ENCODE assay signal across 8 cellular contexts in the genomic region with DNA sequence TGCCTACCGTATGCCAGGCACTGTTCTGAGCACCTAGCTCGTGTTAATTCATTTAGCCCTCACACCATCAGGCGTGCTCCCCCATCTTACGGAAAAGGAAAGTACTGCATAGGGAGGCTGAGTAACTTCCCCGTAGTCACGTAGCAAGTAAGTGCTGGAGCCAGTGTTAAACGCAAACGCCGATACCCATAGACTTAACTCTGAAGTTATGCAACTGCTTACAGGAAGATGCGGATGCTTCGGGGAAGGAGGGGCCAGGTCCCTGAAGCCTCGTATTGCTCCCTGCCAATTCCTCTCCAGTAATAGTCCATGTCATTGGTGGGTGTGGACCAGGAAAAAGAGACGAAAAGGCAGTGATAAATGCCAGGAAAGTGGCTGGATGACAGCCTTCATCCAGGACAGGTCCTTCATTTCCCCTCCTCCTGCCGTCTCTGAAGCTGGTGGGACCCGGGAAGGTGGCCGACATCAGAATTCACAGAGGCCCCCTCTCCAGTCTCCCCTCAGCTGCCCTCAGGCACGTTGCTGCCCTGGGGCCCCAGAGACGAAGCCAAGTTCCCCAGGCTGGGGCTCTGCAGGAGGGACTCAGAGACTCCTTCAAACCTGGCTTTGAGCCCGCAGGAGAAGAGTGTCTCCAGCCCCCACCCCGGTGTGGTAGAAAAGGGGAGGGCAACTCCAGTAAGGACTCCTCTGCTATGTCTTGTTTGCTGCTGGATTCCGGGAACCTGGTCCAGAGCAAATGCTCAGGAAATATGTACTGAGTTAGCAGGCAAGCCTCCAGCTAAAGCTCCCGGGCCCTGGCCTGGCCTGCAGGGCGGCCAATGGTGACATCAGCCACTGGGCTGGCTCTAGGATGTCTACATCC. TPM values are rescaled to one million over a fixed set of nuclear protein-coding genes. Genes with fewer than 3 reads are reported as not detected.
A peak's percentile ranks its signal among the peaks of the same experiment; 100 is the strongest.
DNase-seq lines count a peak whose midpoint lies in the region; ATAC-seq and TF ChIP-seq lines count a peak whose summit lies in the region.

No MANE protein-coding gene starts in this region.

- intact Hi-C loops in Panc1 (cut with micrococcal nuclease; ENCODE audit: unreplicated experiment) = no loop called here

- H3K27me3 ChIP-seq in Panc1 (ENCODE audit: control insufficient read depth, insufficient read depth, low read length) (no peaks in the 10 kb centered on the region), mucosa of rectum (ENCODE audit: control insufficient read depth in 2 of 2, insufficient read depth in 2 of 2, low read length in 2 of 2) (no peaks in the 10 kb centered on the region), BE2C (no peaks in the 10 kb centered on the region)

- no TSS peak for BruUV-seq in Panc1 (replicated peaks; lab: Mats Ljungman, UMichigan)

- peaks cover 6% of the 10 kb centered on the region; the same call in 1 of the 2 replicates for H3K4me1 ChIP-seq in Panc1 (ENCODE audit: control insufficient read depth, insufficient read depth, low read length)
- H3K4me1 ChIP-seq in mucosa of rectum (ENCODE audit: control insufficient read depth in 2 of 2, insufficient read depth in 2 of 2, low read length in 2 of 2) = peaks cover 16 to 18% of the 10 kb centered on the region in 2 donors
- H3K4me1 ChIP-seq in BE2C = no peaks in the 10 kb centered on the region

- CTCF ChIA-PET in Panc1 (lab: Charles Lee) = interaction anchor here (1.7 kb wide), 1 partner anchor 24 kb away, joined by 4 read pairs; no protein-coding TSS in a partner anchor

- H3K9ac ChIP-seq in mucosa of rectum (ENCODE audit: low read depth in 1 of 2, low read length in 2 of 2) = peak overlapping the region; percentile 52 to 56

- no peaks in the 10 kb centered on the region for H3K9me3 ChIP-seq in Panc1 (ENCODE audit: control insufficient read depth, insufficient read depth, low read depth, low read length)
- no peaks in the 10 kb centered on the region for H3K9me3 ChIP-seq in mucosa of rectum (ENCODE audit: control insufficient read depth in 2 of 2, low read length in 2 of 2)
- no peaks in the 10 kb centered on the region for H3K9me3 ChIP-seq in BE2C

- ATAC-seq in GM18499 (IDR thresholded peaks at IDR 0.05; ENCODE audit: insufficient read depth, unreplicated experiment) = peak; percentile 65
- ATAC-seq in Panc1 = peak; percentile 60
- no peak for ATAC-seq in GM21526 (IDR thresholded peaks at IDR 0.05; ENCODE audit: low FRiP score, unreplicated experiment)

- DNase-seq in Panc1 (ENCODE audit: low read depth, low spot score) (no peak), dermis blood vessel endothelial cell (peak; percentile 82), BE2C (no peak), 8988T (no peak), NCI-H1436 (lab: John Stamatoyannopoulos, UW) (no peak)

- in situ Hi-C loops in Panc1 (cut with HindIII; ENCODE audit: low pct_unique_long_range_greater_than_20kb, low sequenced_read_pairs) = no loop called here

- POLR2A ChIA-PET in Panc1 (lab: Charles Lee) = interaction anchor here (0.7 kb wide), 1 partner anchor 19 kb away, joined by 6 read pairs; no protein-coding TSS in a partner anchor

- no peak overlapping the region; the same call in 1 of the 2 replicates for H3K27ac ChIP-seq in Panc1 (ENCODE audit: low read length)
- H3K27ac ChIP-seq in mucosa of rectum (ENCODE audit: low read depth in 2 of 2, low read length in 2 of 2) = peak overlapping the region; percentile 82 to 86

- H3K36me3 ChIP-seq in Panc1 (ENCODE audit: control insufficient read depth, insufficient read depth, low read length) (no peaks in the 10 kb centered on the region), mucosa of rectum (ENCODE audit: control insufficient read depth in 2 of 2, insufficient read depth in 2 of 2, low read length in 2 of 2) (no peaks in the 10 kb centered on the region), BE2C (no peaks in the 10 kb centered on the region)

- H3K4me3 ChIP-seq in Panc1 (ENCODE audit: low read depth in 2 of 2, low read length in 2 of 2) = no peak overlapping the region
- peak overlapping the region; percentile 31 to 52 for H3K4me3 ChIP-seq in mucosa of rectum (ENCODE audit: low read length in 2 of 2)
- no peak overlapping the region for H3K4me3 ChIP-seq in BE2C (ENCODE audit: low read depth, low read length)

- no peak for TF ChIP-seq CTCF in Panc1 (IDR thresholded peaks at IDR 0.05)
- no peak for TF ChIP-seq CTCF in BE2C (IDR thresholded peaks at IDR 0.05; ENCODE audit: low read depth, low read length)

RNA-seq across cellular contexts. Expression of gene RAB44, which starts 37.7 kb away (rescaled TPM):
- total RNA-seq in Panc1 (2021; ENCODE audit: unreplicated experiment) = not detected
- polyA plus RNA-seq in Panc1 (2012; ENCODE audit: insufficient read length) = not detected
- total RNA-seq in dermis blood vessel endothelial cell = under 0.01 TPM in 1 of 2 replicates, not detected in the other
- 0.17 TPM for polyA plus RNA-seq in BE2C (2012; ENCODE audit: insufficient read depth, insufficient read length, low read depth)

RNA-seq across cellular contexts. Expression of gene CDKN1A, which starts 56.8 kb away (rescaled TPM):
- total RNA-seq in Panc1 (2021; ENCODE audit: unreplicated experiment) (46.2 TPM), dermis blood vessel endothelial cell (141 and 189 TPM in 2 replicates)
- polyA plus RNA-seq in Panc1 (2012; ENCODE audit: insufficient read length) = 52.2 TPM
- polyA plus RNA-seq in BE2C (2012; ENCODE audit: insufficient read depth, insufficient read length, low read depth) = 43.3 TPM

Comparison
In these comparisons a context has a peak if more than half of its experiments do, and no peak if none do; other contexts are left out.
1. H3K4me3 ChIP-seq: peak in mucosa of rectum (2 of 2); none in Panc1 (0 of 2) and BE2C (single experiment).